ENCODE assay signal across 2 cellular contexts in the genomic region with DNA sequence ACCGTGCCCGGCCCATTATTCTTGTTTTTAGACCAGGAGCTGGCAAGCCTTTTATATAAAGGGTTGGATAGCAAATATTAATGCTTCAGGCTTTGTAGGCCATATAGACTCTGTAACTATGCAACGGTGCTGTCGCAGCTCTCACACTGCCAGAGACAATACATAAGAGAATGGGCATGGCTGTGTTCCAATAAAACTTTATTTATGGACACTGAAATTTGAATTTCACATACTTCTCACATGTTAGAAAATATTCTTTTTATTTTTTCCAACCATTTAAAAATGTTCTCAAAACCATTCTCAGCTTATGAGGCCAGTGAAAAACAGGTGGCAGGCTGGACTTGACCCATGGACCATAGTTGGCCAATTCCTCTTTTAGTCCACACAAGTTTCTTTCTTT.
TF ChIP-seq lines count a peak whose summit lies in the region.

No MANE protein-coding gene starts in this region.

TF ChIP-seq in GM12878, 131 proteins besides CTCF, POLR2A, EP300 and RAD21:
- TF ChIP-seq ZBTB40 (IDR thresholded peaks at IDR 0.05; ENCODE audit: borderline replicate concordance), result peak; percentile 53
- TF ChIP-seq, protein P1, sequence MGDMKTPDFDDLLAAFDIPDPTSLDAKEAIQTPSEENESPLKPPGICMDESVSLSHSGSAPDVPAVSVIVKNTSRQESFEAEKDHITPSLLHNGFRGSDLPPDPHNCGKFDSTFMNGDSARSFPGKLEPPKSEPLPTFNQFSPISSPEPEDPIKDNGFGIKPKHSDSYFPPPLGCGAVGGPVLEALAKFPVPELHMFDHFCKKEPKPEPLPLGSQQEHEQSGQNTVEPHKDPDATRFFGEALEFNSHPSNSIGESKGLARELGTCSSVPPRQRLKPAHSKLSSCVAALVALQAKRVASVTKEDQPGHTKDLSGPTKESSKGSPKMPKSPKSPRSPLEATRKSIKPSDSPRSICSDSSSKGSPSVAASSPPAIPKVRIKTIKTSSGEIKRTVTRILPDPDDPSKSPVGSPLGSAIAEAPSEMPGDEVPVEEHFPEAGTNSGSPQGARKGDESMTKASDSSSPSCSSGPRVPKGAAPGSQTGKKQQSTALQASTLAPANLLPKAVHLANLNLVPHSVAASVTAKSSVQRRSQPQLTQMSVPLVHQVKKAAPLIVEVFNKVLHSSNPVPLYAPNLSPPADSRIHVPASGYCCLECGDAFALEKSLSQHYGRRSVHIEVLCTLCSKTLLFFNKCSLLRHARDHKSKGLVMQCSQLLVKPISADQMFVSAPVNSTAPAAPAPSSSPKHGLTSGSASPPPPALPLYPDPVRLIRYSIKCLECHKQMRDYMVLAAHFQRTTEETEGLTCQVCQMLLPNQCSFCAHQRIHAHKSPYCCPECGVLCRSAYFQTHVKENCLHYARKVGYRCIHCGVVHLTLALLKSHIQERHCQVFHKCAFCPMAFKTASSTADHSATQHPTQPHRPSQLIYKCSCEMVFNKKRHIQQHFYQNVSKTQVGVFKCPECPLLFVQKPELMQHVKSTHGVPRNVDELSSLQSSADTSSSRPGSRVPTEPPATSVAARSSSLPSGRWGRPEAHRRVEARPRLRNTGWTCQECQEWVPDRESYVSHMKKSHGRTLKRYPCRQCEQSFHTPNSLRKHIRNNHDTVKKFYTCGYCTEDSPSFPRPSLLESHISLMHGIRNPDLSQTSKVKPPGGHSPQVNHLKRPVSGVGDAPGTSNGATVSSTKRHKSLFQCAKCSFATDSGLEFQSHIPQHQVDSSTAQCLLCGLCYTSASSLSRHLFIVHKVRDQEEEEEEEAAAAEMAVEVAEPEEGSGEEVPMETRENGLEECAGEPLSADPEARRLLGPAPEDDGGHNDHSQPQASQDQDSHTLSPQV (IDR thresholded peaks at IDR 0.05), result no peak
TF ChIP-seq in GM12878: peak in this region for 1.

TF ChIP-seq in GM12891, 5 proteins besides CTCF, POLR2A, EP300 and RAD21:
- TF ChIP-seq PAX5 (IDR thresholded peaks at IDR 0.05; ENCODE audit: insufficient read depth, low read length, severe bottlenecking) (no peak), POU2F2 (IDR thresholded peaks at IDR 0.05; ENCODE audit: low read depth, low read length) (no peak), SPI1 (IDR thresholded peaks at IDR 0.05; ENCODE audit: low read depth, low read length) (no peak), TAF1 (IDR thresholded peaks at IDR 0.05; ENCODE audit: low read depth, low read length) (no peak), POLR2AphosphoS5 (IDR thresholded peaks at IDR 0.05; ENCODE audit: low read depth, low read length) (no peak)
